ENCODE assay signal across 1 cellular context in the genomic region with DNA sequence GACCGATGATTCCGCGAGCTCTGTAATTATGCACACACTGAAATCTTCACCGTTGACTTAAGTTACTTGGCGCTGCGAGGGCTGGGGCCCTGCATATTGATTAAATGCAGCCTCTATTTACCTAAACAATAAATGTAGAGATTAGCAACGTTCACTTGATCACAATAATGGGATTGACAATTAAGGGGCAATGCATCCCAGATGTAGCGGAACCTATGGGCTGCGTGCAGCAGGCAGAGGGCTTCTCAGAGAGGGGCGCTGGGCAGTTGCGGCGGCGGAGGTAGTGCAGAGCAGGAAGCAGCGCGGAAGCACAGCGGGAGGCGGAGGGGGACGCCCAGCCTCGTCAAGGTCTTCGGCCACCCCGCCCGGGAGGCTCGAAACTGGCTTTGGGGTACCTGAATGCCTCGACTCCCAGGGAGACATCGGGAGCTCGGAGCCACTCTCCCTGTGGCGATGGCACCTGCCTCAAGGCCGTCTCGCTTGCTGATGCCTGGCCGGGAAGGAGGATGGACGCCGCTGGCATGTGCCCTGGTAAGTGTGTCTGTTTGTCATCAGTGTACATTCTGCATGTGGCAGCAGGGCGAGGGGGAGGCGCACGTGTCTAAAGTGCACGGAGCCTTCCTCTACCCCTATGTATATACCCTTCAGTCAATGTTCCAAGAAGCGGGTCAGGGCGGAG.
TF ChIP-seq lines count a peak whose summit lies in the region.

No MANE protein-coding gene starts in this region.

TF ChIP-seq in HepG2, 621 proteins besides CTCF, POLR2A, EP300 and RAD21:
- TF ChIP-seq ZNF550 (CRISPR knock-in tag; IDR thresholded peaks at IDR 0.05; ENCODE audit: borderline replicate concordance), result no peak
- TF ChIP-seq ZSCAN5A (CRISPR knock-in tag; IDR thresholded peaks at IDR 0.05; ENCODE audit: borderline replicate concordance), result no peak
- TF ChIP-seq CBX5 (CRISPR knock-in tag; IDR thresholded peaks at IDR 0.05; ENCODE audit: borderline replicate concordance), result no peak
- TF ChIP-seq YEATS2 (CRISPR knock-in tag; IDR thresholded peaks at IDR 0.05; ENCODE audit: borderline replicate concordance), result no peak
- no peak for TF ChIP-seq MIER3 (CRISPR knock-in tag; IDR thresholded peaks at IDR 0.05; ENCODE audit: borderline replicate concordance)
- 0 out of 2 replicates have a peak, but pooled peaks have one; percentile 30 for TF ChIP-seq ATF7-NPFF (CRISPR knock-in tag; IDR thresholded peaks at IDR 0.05; ENCODE audit: low read depth)
- TF ChIP-seq NR3C1 (CRISPR knock-in tag; IDR thresholded peaks at IDR 0.05), result no peak
- TF ChIP-seq ZNF710 (CRISPR knock-in tag; IDR thresholded peaks at IDR 0.05; ENCODE audit: borderline replicate concordance), result no peak
- no peak for TF ChIP-seq MTERF4 (CRISPR knock-in tag; IDR thresholded peaks at IDR 0.05)
- TF ChIP-seq ZNF335 (CRISPR knock-in tag; IDR thresholded peaks at IDR 0.05), result no peak
- no peak for TF ChIP-seq ZNF281 (CRISPR knock-in tag; IDR thresholded peaks at IDR 0.05; ENCODE audit: borderline replicate concordance)
- TF ChIP-seq E2F5 (CRISPR knock-in tag; conservative IDR thresholded peaks at IDR 0.05), result no peak
- TF ChIP-seq MAF1 (CRISPR knock-in tag; IDR thresholded peaks at IDR 0.05; ENCODE audit: borderline replicate concordance), result no peak
- TF ChIP-seq CBX2 (IDR thresholded peaks at IDR 0.05; ENCODE audit: low read depth, low read length), result no peak
- 0 out of 2 replicates have a peak, but pooled peaks have one; percentile 58 for TF ChIP-seq CBX2 (CRISPR knock-in tag; IDR thresholded peaks at IDR 0.05; ENCODE audit: low read depth)
- TF ChIP-seq WIZ (CRISPR knock-in tag; IDR thresholded peaks at IDR 0.05), result no peak
- TF ChIP-seq PITX1 (CRISPR knock-in tag; IDR thresholded peaks at IDR 0.05), result no peak
